Comparison of ENCODE assay signal across 14 cellular contexts in the genomic region with DNA sequence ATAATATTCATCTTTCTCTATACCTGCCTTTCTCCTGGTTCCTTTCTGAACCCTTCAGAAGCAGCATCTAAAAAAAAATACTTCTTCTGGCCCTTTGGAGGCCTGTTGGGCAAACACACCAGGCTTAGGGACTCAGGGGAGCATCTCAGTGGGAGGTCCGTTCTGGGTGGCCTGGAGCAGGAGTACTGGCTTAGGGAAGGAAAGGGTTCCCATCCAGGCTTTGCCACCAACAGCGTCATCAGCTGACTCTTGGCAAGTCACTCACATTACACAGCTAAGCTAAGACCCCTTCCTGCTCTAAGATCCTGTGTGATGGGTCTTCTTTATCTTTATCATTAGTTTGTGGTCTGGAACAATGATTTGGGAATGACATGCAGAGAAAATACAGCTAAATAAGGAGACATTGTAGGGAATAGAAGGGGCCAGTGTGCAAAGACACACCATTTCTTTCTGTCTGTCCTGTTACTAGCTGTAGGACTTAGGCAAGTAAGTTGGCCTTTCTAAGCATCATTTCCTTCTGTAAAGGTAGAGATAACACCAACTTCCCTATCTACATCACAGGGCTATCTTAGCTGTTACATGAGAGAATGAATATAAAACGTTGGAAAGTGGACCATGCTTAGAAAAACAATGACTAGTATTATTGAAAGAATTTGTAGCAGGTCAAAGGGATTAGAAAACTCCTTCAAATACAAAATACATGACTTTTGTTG. TPM values are rescaled to one million over a fixed set of nuclear protein-coding genes. Genes with fewer than 3 reads are reported as not detected.
"Had no signal": no experiment of that assay in that cellular context is flagged by ENCODE, and none has a peak within 500 bp of the region (broad histone marks: within the 10 kb centered on the region; RNA-seq: fewer than 3 reads in every experiment).

No MANE protein-coding gene starts in this region.

- H3K9me3 ChIP-seq: transverse colon had no signal

- H3K36me3 ChIP-seq: transverse colon had no signal

- DNase-seq: activated CD4-positive, alpha-beta T cell treated with anti-CD3 and anti-CD28 coated beads, Interleukin-2, amount 50 U/mL, for 1 hour; activated CD4-positive, CD25-positive, alpha-beta regulatory T cell; activated effector memory CD4-positive, alpha-beta T cell treated with anti-CD3 and anti-CD28 coated beads, Interleukin-2, amount 50 U/mL, for 16 hours; activated T-cell treated with anti-CD3 and anti-CD28 coated beads, Interleukin-2, amount 50 U/mL, for 1 hour; amygdala; hippocampal formation; naive thymus-derived CD4-positive, alpha-beta T cell; posterior cingulate gyrus; T-cell; T1000; transverse colon had no signal

- H3K4me3 ChIP-seq: smooth muscle cell, transverse colon had no signal

- H3K27me3 ChIP-seq: transverse colon had no signal

- ATAC-seq: naive thymus-derived CD4-positive, alpha-beta T cell; stimulated activated effector memory CD8-positive, alpha-beta T cell treated with anti-CD3 and anti-CD28 coated beads, Interleukin-12 subunit alpha, Interleukin-12 subunit beta, amount 100 ng/mL, for 72 hours; T-cell had no signal

- H3K4me2 ChIP-seq: smooth muscle cell had no signal

RNA-seq across cellular contexts. Expression of a gene that starts 38.1 kb away (rescaled TPM):
- total RNA-seq: kidney epithelial cell; naive thymus-derived CD4-positive, alpha-beta T cell had no signal
- polyA plus RNA-seq: naive thymus-derived CD4-positive, alpha-beta T cell had no signal
